In genomic region chr16:67538666-67539101, GRCh38 we compare ENCODE assay signal across 6 cellular contexts. TPM values are rescaled to one million over a fixed set of nuclear protein-coding genes. Genes with fewer than 3 reads are reported as not detected.
DNase-seq lines count a peak whose midpoint lies in the region; ATAC-seq and TF ChIP-seq lines count a peak whose summit lies in the region.

No MANE protein-coding gene starts in this region.

- H3K4me1 ChIP-seq in esophagus squamous epithelium, result peaks cover 17 to 96% (median 27%) of the 10 kb centered on the region in 3 donors
- H3K4me1 ChIP-seq in smooth muscle cell (ENCODE audit: low read depth), result peaks cover 12% of the 10 kb centered on the region

- H3K36me3 ChIP-seq in esophagus squamous epithelium (peaks cover 16 to 46% (median 17%) of the 10 kb centered on the region in 3 donors), smooth muscle cell (ENCODE audit: low read depth) (no peaks in the 10 kb centered on the region)

- TF ChIP-seq POLR2A in esophagus squamous epithelium (IDR thresholded peaks at IDR 0.05), result no peak

- peak overlapping the region; percentile 90 for H3K9ac ChIP-seq in smooth muscle cell (ENCODE audit: low read depth)

- H4K20me1 ChIP-seq in smooth muscle cell (ENCODE audit: low read depth), result peaks cover 100% of the 10 kb centered on the region

- H3K27me3 ChIP-seq in esophagus squamous epithelium, result no peaks in the 10 kb centered on the region
- no peaks in the 10 kb centered on the region for H3K27me3 ChIP-seq in smooth muscle cell (ENCODE audit: low read depth)

- H3K4me3 ChIP-seq in esophagus squamous epithelium (peak overlapping the region; percentile 67 to 82 (median 79)), smooth muscle cell (peak overlapping the region; percentile 83)

- intact Hi-C loops in esophagus squamous epithelium (cut with DNase I), result no loop called here

- peak overlapping the region; percentile 100 for H3K4me2 ChIP-seq in smooth muscle cell

- TF ChIP-seq CTCF in esophagus squamous epithelium (IDR thresholded peaks at IDR 0.05) (no peak), smooth muscle cell (IDR thresholded peaks at IDR 0.05; ENCODE audit: borderline replicate concordance, insufficient read depth, poor library complexity, severe bottlenecking) (no peak)

- WGBS in esophagus squamous epithelium, 2 donors, result 81% methylated on average over 3 of the region's 23 CpGs; no CpG with 5 or more reads in 1 of the 2 donors
- WGBS in smooth muscle cell (ENCODE audit: low lambda C conversion rate), result 48% methylated on average over 17 of the region's 23 CpGs

- ATAC-seq in HG02970 (IDR thresholded peaks at IDR 0.05; ENCODE audit: low FRiP score, unreplicated experiment), result no peak

- no peak overlapping the region for H2AFZ ChIP-seq in smooth muscle cell (ENCODE audit: low read depth)

- peaks cover 3% of the 10 kb centered on the region for H3F3A ChIP-seq in smooth muscle cell (ENCODE audit: low read depth)

- no peaks in the 10 kb centered on the region for H3K79me2 ChIP-seq in smooth muscle cell (ENCODE audit: low read depth)

- DNase-seq in RPMI7951 (ENCODE audit: low read depth) (peak; percentile 31), esophagus squamous epithelium (lab: John Stamatoyannopoulos, UW) (no peak), smooth muscle cell (lab: John Stamatoyannopoulos, UW; ENCODE audit: unreplicated experiment) (no peak), NCI-H82 treated with DMSO at 0.1 percent for 48 hours (lab: John Stamatoyannopoulos, UW; ENCODE audit: unreplicated experiment) (no peak), NK-92 (lab: John Stamatoyannopoulos, UW; ENCODE audit: unreplicated experiment) (no peak)

- peak overlapping the region; percentile 84 to 92 (median 88) for H3K27ac ChIP-seq in esophagus squamous epithelium
- H3K27ac ChIP-seq in smooth muscle cell (ENCODE audit: low read depth), result no peak overlapping the region

- no peaks in the 10 kb centered on the region for H3K9me3 ChIP-seq in esophagus squamous epithelium
- H3K9me3 ChIP-seq in smooth muscle cell (replicated peaks; ENCODE audit: low read depth), result no peaks in the 10 kb centered on the region

RNA-seq across cellular contexts. Expression of gene RIPOR1, which starts 10.1 kb away (rescaled TPM):
- total RNA-seq in RPMI7951 (2014; rRNA removed; shearing (Covaris generic)), result 9.0 and 11.5 TPM in 2 replicates
- total RNA-seq in esophagus squamous epithelium (10 to 100 TPM in 3 of 4 donors, 1 to 10 TPM in 1; 6.6 to 24.0 (median 15.6) TPM), smooth muscle cell (10.7 and 26.6 TPM in 2 replicates)
- 47.3 and 57.2 TPM in 2 replicates for polyA plus RNA-seq in smooth muscle cell

RNA-seq across cellular contexts. Expression of gene CTCF, which starts 23.6 kb away (rescaled TPM):
- 27.9 and 29.6 TPM in 2 replicates for total RNA-seq in RPMI7951 (2014; rRNA removed; shearing (Covaris generic))
- total RNA-seq in esophagus squamous epithelium (10 to 100 TPM; 29.9 to 35.5 (median 33.5) TPM), smooth muscle cell (32.4 and 37.3 TPM in 2 replicates)
- 28.4 and 34.8 TPM in 2 replicates for polyA plus RNA-seq in smooth muscle cell

RNA-seq across cellular contexts. Expression of gene AGRP, which starts 55.3 kb away (rescaled TPM):
- not detected in 2 replicates for total RNA-seq in RPMI7951 (2014; rRNA removed; shearing (Covaris generic))
- total RNA-seq in esophagus squamous epithelium (not detected), smooth muscle cell (not detected in 2 replicates)
- not detected in 2 replicates for polyA plus RNA-seq in smooth muscle cell

RNA-seq across cellular contexts. Expression of gene ATP6V0D1, which starts 57.7 kb away (rescaled TPM):
- 121 and 141 TPM in 2 replicates for total RNA-seq in RPMI7951 (2014; rRNA removed; shearing (Covaris generic))
- 100 to 1,000 TPM in 3 of 4 donors, 10 to 100 TPM in 1; 99.4 to 158 (median 131) TPM for total RNA-seq in esophagus squamous epithelium
- total RNA-seq in smooth muscle cell, result 74.7 and 96.8 TPM in 2 replicates
- 114 and 128 TPM in 2 replicates for polyA plus RNA-seq in smooth muscle cell
